ENCODE assay signal across 10 cellular contexts in genomic region chr16:14405611-14406537, GRCh38.
DNase-seq lines count a peak whose midpoint lies in the region; ATAC-seq, FAIRE-seq and TF ChIP-seq lines count a peak whose summit lies in the region.
"Had no signal": no experiment of that assay in that cellular context is flagged by ENCODE, and none has a peak within 500 bp of the region (broad histone marks: within the 10 kb centered on the region; RNA-seq: fewer than 3 reads in every experiment).

No MANE protein-coding gene starts in this region.

- DNase-seq in activated naive CD4-positive, alpha-beta T cell treated with anti-CD3 and anti-CD28 coated beads for 36 hours, result peak; percentile 17
- DNase-seq in activated naive CD4-positive, alpha-beta T cell treated with Interleukin-2 at 50 U/mL for 16 hours, result no peak
- DNase-seq in RWPE2 (ENCODE audit: low spot score) (no peak), iPS DF 4.7 (ENCODE audit: extremely low read depth, low spot score) (peak; percentile 19), urothelium cell line (ENCODE audit: low spot score) (peak; percentile 47), NCI-H1417 treated with DMSO at 0.1 percent for 48 hours (lab: John Stamatoyannopoulos, UW) (no peak), MCF 10A (ENCODE audit: unreplicated experiment) (no peak)

- TF ChIP-seq CTCF in RWPE2 (IDR thresholded peaks at IDR 0.05; ENCODE audit: poor library complexity, severe bottlenecking) (no peak), MCF 10A (IDR thresholded peaks at IDR 0.05; ENCODE audit: unreplicated experiment) (no peak)

- POLR2A ChIA-PET in MCF 10A (lab: Yijun Ruan, JAX), result no interaction called here

- no peak overlapping the region for H3K4me3 ChIP-seq in RWPE2 (ENCODE audit: severe bottlenecking)
- H3K4me3 ChIP-seq: heart left ventricle had no signal

- no peaks in the 10 kb centered on the region for H3K36me3 Mint-ChIP-seq in activated naive CD4-positive, alpha-beta T cell treated with anti-CD3 and anti-CD28 coated beads for 36 hours (ENCODE audit: low read depth)
- H3K36me3 Mint-ChIP-seq in MCF 10A (ENCODE audit: insufficient read depth, unreplicated experiment), result no peaks in the 10 kb centered on the region

- intact Hi-C loops in activated naive CD4-positive, alpha-beta T cell treated with anti-CD3 and anti-CD28 coated beads for 36 hours (cut with micrococcal nuclease), result no loop called here
- intact Hi-C loops in MCF 10A (cut with micrococcal nuclease), result no loop called here

- H3K4me1 Mint-ChIP-seq in activated naive CD4-positive, alpha-beta T cell treated with anti-CD3 and anti-CD28 coated beads for 36 hours (ENCODE audit: low read depth), result peaks cover 4% of the 10 kb centered on the region
- no peaks in the 10 kb centered on the region for H3K4me1 Mint-ChIP-seq in MCF 10A (ENCODE audit: insufficient read depth, unreplicated experiment)

- H3K4me1 ChIP-seq in RWPE2 (ENCODE audit: insufficient read depth, poor library complexity, severe bottlenecking), result no peaks in the 10 kb centered on the region
- H3K4me1 ChIP-seq: heart left ventricle had no signal

- H3K27me3 ChIP-seq in RWPE2 (ENCODE audit: insufficient read depth, poor library complexity, severe bottlenecking), result no peaks in the 10 kb centered on the region
- H3K27me3 ChIP-seq: heart left ventricle had no signal

- H3K27ac ChIP-seq in RWPE2 (ENCODE audit: poor library complexity, severe bottlenecking), result no peak overlapping the region
- H3K27ac ChIP-seq: heart left ventricle had no signal

- H3K4me3 Mint-ChIP-seq in activated naive CD4-positive, alpha-beta T cell treated with anti-CD3 and anti-CD28 coated beads for 36 hours, result no peak overlapping the region
- no peak overlapping the region for H3K4me3 Mint-ChIP-seq in MCF 10A (ENCODE audit: unreplicated experiment)
- H3K4me3 Mint-ChIP-seq: CD4-positive, alpha-beta T cell had no signal

- no peaks in the 10 kb centered on the region for H3K9me3 ChIP-seq in RWPE2 (ENCODE audit: severe bottlenecking)
- H3K9me3 ChIP-seq: heart left ventricle had no signal

- H3K36me3 ChIP-seq in RWPE2 (ENCODE audit: low read depth), result no peaks in the 10 kb centered on the region
- H3K36me3 ChIP-seq: heart left ventricle had no signal

- no TSS peak for BruUV-seq in MCF 10A (replicated peaks; lab: Mats Ljungman, UMichigan)

- CTCF ChIA-PET in activated naive CD4-positive, alpha-beta T cell treated with anti-CD3 and anti-CD28 coated beads for 36 hours (lab: Charles Lee), result no interaction called here
- CTCF ChIA-PET in MCF 10A (lab: Yijun Ruan, JAX), result no interaction called here

- FAIRE-seq in urothelium cell line (lab: Jason Lieb, UNC), result no peak

- H3K9me3 Mint-ChIP-seq in activated naive CD4-positive, alpha-beta T cell treated with anti-CD3 and anti-CD28 coated beads for 36 hours, result no peaks in the 10 kb centered on the region
- no peaks in the 10 kb centered on the region for H3K9me3 Mint-ChIP-seq in MCF 10A (ENCODE audit: unreplicated experiment)
- H3K9me3 Mint-ChIP-seq: CD4-positive, alpha-beta T cell had no signal

- no peak overlapping the region for H3K27ac Mint-ChIP-seq in activated naive CD4-positive, alpha-beta T cell treated with anti-CD3 and anti-CD28 coated beads for 36 hours
- no peak overlapping the region for H3K27ac Mint-ChIP-seq in MCF 10A (ENCODE audit: low read depth, unreplicated experiment)
- H3K27ac Mint-ChIP-seq: CD4-positive, alpha-beta T cell had no signal

- no peaks in the 10 kb centered on the region for H3K27me3 Mint-ChIP-seq in activated naive CD4-positive, alpha-beta T cell treated with anti-CD3 and anti-CD28 coated beads for 36 hours (ENCODE audit: low read depth)
- H3K27me3 Mint-ChIP-seq in MCF 10A (ENCODE audit: insufficient read depth, unreplicated experiment), result no peaks in the 10 kb centered on the region
- H3K27me3 Mint-ChIP-seq: CD4-positive, alpha-beta T cell had no signal

- ATAC-seq in HG02870 (IDR thresholded peaks at IDR 0.05; ENCODE audit: unreplicated experiment), result peak; percentile 93
- peak; percentile 21; the same call in 2 of the 3 replicates for ATAC-seq in RWPE2 (ENCODE audit: low read depth)

Comparison
In these comparisons a context has a peak if more than half of its experiments do, and no peak if none do; other contexts are left out.
1. DNase-seq: peak in activated naive CD4-positive, alpha-beta T cell treated with anti-CD3 and anti-CD28 coated beads for 36 hours (single experiment), iPS DF 4.7 (single experiment) and urothelium cell line (single experiment); none in activated naive CD4-positive, alpha-beta T cell treated with Interleukin-2 at 50 U/mL for 16 hours (single experiment), RWPE2 (single experiment), NCI-H1417 treated with DMSO at 0.1 percent for 48 hours (single experiment) and MCF 10A (single experiment).